ENCODE assay signal across 14 cellular contexts in the genomic region with DNA sequence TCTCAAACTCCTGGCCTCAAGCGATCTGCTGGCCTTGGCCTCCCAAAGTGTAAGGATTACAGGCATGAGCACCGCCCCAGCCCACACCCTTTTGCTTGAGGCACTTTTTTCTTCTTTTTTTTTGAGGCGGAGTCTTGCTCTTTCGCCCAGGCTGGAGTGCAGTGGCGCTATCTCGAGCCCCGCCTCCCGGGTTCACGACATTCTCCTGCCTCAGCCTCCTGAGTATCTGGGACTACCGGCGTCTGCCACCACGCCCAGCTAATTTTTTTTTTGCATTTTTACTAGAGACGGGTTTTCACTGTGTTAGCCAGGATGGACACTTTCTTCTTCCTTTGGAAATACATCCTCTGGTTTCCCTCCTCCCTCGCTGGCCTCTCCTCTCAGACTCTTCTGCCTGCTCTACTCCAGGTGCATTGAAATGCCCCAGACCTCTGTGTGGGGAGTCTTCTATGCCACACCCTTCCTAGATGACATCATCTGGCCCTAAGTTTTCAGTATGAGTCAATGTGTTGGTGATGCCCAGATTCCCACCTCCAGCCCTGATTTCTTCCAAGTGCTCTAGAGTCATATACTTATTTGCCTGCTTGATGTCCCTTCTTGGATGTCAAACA. TPM values are rescaled to one million over a fixed set of nuclear protein-coding genes. Genes with fewer than 3 reads are reported as not detected.
DNase-seq lines count a peak whose midpoint lies in the region; ATAC-seq, FAIRE-seq and TF ChIP-seq lines count a peak whose summit lies in the region.
"Had no signal": no experiment of that assay in that cellular context is flagged by ENCODE, and none has a peak within 500 bp of the region (broad histone marks: within the 10 kb centered on the region; RNA-seq: fewer than 3 reads in every experiment).

No MANE protein-coding gene starts in this region.

- peaks cover 51% of the 10 kb centered on the region for H3K36me3 Mint-ChIP-seq in activated CD4-positive, alpha-beta T cell treated with anti-CD3 and anti-CD28 coated beads for 36 hours (ENCODE audit: low read depth)

- H4K91ac ChIP-seq in H1 (replicated peaks; ENCODE audit: insufficient read length, low read length), result no peak overlapping the region

- no peaks in the 10 kb centered on the region for H3K27me3 Mint-ChIP-seq in activated CD4-positive, alpha-beta T cell treated with anti-CD3 and anti-CD28 coated beads for 36 hours

- no peak overlapping the region for H2BK120ac ChIP-seq in H1 (replicated peaks; ENCODE audit: low read depth, low read length)

- H3K9me3 ChIP-seq in H1 (ENCODE audit: insufficient read depth in 2 of 2, low read depth in 1 of 2, low read length in 1 of 2) (no peaks in the 10 kb centered on the region), adrenal gland (replicated peaks in 1 of 3) (no peaks in the 10 kb centered on the region)
- H3K9me3 ChIP-seq: gastroesophageal sphincter had no signal

- no peak overlapping the region for H3K4me3 Mint-ChIP-seq in activated CD4-positive, alpha-beta T cell treated with anti-CD3 and anti-CD28 coated beads for 36 hours

- H3K4me1 ChIP-seq in H1 (replicated peaks in 1 of 4; ENCODE audit: control insufficient read depth in 3 of 4, insufficient read depth in 4 of 4, low read length in 3 of 4) (0 out of 7 replicates have a peak, but pooled peaks cover 0 to 6% (median under 1%) of the 10 kb centered on the region in 4 experiments), adrenal gland (replicated peaks in 1 of 2) (no peaks in the 10 kb centered on the region)
- H3K4me1 ChIP-seq: gastroesophageal sphincter had no signal

- H3K36me3 ChIP-seq in H1 (ENCODE audit: control insufficient read depth in 2 of 4, insufficient read depth in 4 of 4, low read length in 3 of 4), result peaks cover 0 to 12% (median 2%) of the 10 kb centered on the region in 4 experiments; a peak in 3 of 8 replicates
- H3K36me3 ChIP-seq in adrenal gland (replicated peaks in 1 of 2), result peaks cover 0 to 13% of the 10 kb centered on the region in 2 donors

- CTCF ChIA-PET in activated CD4-positive, alpha-beta T cell treated with anti-CD3 and anti-CD28 coated beads for 36 hours (lab: Charles Lee), result interaction anchor here (1.9 kb wide), 1 partner anchor 10 kb away, joined by 6 read pairs; no protein-coding TSS in a partner anchor
- CTCF ChIA-PET in H1 (lab: Charles Lee; ENCODE audit: partially characterized antibody), result interaction anchor here (0.6 to 2.2 kb wide), 9 partner anchors 8 to 134 kb away, joined by 3 to 12 read pairs (median 5); partner anchors contain the start of gene TPT1

- TF ChIP-seq POLR2A in H1 (IDR thresholded peaks at IDR 0.05; ENCODE audit: control extremely low read depth in 1 of 2, low read depth in 2 of 2, low read length in 2 of 2) (no peak), adrenal gland (IDR thresholded peaks at IDR 0.05) (no peak)

- no peak overlapping the region for H2AFZ ChIP-seq in H1 (ENCODE audit: low read length)

- no peak overlapping the region for H3K9ac ChIP-seq in H1 (replicated peaks in 1 of 4; ENCODE audit: extremely low read depth in 1 of 4, low read depth in 3 of 4, low read length in 3 of 4)

- no peak overlapping the region for H2BK15ac ChIP-seq in H1 (ENCODE audit: low read length)

- H3K79me2 ChIP-seq in H1 (ENCODE audit: control insufficient read depth in 1 of 2, insufficient read depth in 2 of 2, low read length in 2 of 2), result no peaks in the 10 kb centered on the region; a peak in 1 of 4 replicates

- no peak for TF ChIP-seq RAD21 in H1 (IDR thresholded peaks at IDR 0.05 in 1 of 2, conservative IDR thresholded peaks at IDR 0.05 in 1 of 2; ENCODE audit: low read depth in 2 of 2, low read length in 2 of 2)

- no peaks in the 10 kb centered on the region for H3K79me1 ChIP-seq in H1 (ENCODE audit: low read depth, low read length)

- H3K4me1 Mint-ChIP-seq in activated CD4-positive, alpha-beta T cell treated with anti-CD3 and anti-CD28 coated beads for 36 hours, result peaks cover 40% of the 10 kb centered on the region

- H3K27ac ChIP-seq in H1 (ENCODE audit: low read depth, low read length), result no peak overlapping the region
- H3K27ac ChIP-seq in adrenal gland, result no peak overlapping the region
- H3K27ac ChIP-seq: gastroesophageal sphincter had no signal

- H4K20me1 ChIP-seq in H1 (replicated peaks in 1 of 2; ENCODE audit: control insufficient read depth in 1 of 2, insufficient read depth in 2 of 2, low read length in 2 of 2), result no peaks in the 10 kb centered on the region

- H3K23ac ChIP-seq in H1 (ENCODE audit: insufficient read length), result no peak overlapping the region

- H3K27ac Mint-ChIP-seq in activated CD4-positive, alpha-beta T cell treated with anti-CD3 and anti-CD28 coated beads for 36 hours, result peak overlapping the region; percentile 55

- no peak overlapping the region; the same call in 1 of the 2 replicates for H2BK5ac ChIP-seq in H1 (ENCODE audit: low read depth, low read length)

- H2BK12ac ChIP-seq in H1 (ENCODE audit: low read depth, low read length), result no peak overlapping the region

- H3K4me2 ChIP-seq in H1 (ENCODE audit: insufficient read depth in 1 of 2, low read depth in 2 of 2, low read length in 2 of 2), result no peak overlapping the region

- H2BK20ac ChIP-seq in H1 (ENCODE audit: low read length), result no peak overlapping the region

- H3K56ac ChIP-seq in H1 (replicated peaks; ENCODE audit: insufficient read length, low read depth, low read length), result no peak overlapping the region

- TF ChIP-seq CTCF in H1 (IDR thresholded peaks at IDR 0.05; ENCODE audit: control extremely low read depth in 1 of 3, insufficient read depth in 1 of 3, low read depth in 1 of 3, low read length in 3 of 3), result no peak
- no peak for TF ChIP-seq CTCF in adrenal gland (IDR thresholded peaks at IDR 0.05)

- H4K5ac ChIP-seq in H1 (ENCODE audit: insufficient read length, low read depth, low read length), result no peak overlapping the region

- no peak overlapping the region for H3K4ac ChIP-seq in H1 (replicated peaks; ENCODE audit: insufficient read length, low read depth, low read length)

- H2AK5ac ChIP-seq in H1 (ENCODE audit: low read depth, low read length), result 0 out of 2 replicates have a peak overlapping the region, but pooled peaks have one; percentile 5

- intact Hi-C loops in activated CD4-positive, alpha-beta T cell treated with anti-CD3 and anti-CD28 coated beads for 36 hours (cut with DNase I, micrococcal nuclease), result no loop called here
- intact Hi-C loops in adrenal gland (cut with DNase I), result no loop called here

- H4K8ac ChIP-seq in H1 (ENCODE audit: extremely low read depth, insufficient read depth, low read length), result no peak overlapping the region

- FAIRE-seq in H1 (lab: Jason Lieb, UNC), result no peak
- FAIRE-seq: A204.1 had no signal

- POLR2A ChIA-PET in activated CD4-positive, alpha-beta T cell treated with anti-CD3 and anti-CD28 coated beads for 36 hours (lab: Charles Lee), result no interaction called here
- POLR2A ChIA-PET in H1 (lab: Charles Lee; ENCODE audit: partially characterized antibody), result interaction anchor here (1.5 to 15.0 kb wide), 3 partner anchors 9 to 22 kb away, joined by 5 to 138 read pairs (median 8); partner anchors contain the start of gene TPT1

- no peak overlapping the region for H3K18ac ChIP-seq in H1 (ENCODE audit: extremely low read depth, low read length)

- no peak for DNase-seq in activated CD4-positive, alpha-beta T cell treated with anti-CD3 and anti-CD28 coated beads for 36 hours
- DNase-seq in activated CD4-positive, alpha-beta T cell treated with anti-CD3 and anti-CD28 coated beads for 48 hours, result no peak
- DNase-seq in RKO (ENCODE audit: low spot score), result peak; percentile 26
- DNase-seq in H1 (ENCODE audit: low read depth in 1 of 2, low spot score in 2 of 2), result no peak
- DNase-seq in renal cortical epithelial cell (ENCODE audit: low read depth), result peak; percentile 51
- DNase-seq in DMS79 treated with DMSO at 0.1 percent for 48 hours (lab: John Stamatoyannopoulos, UW), result no peak
- no peak for DNase-seq in adrenal gland
- DNase-seq: NCI-H187, retina had no signal

- H3K27me3 ChIP-seq in H1 (replicated peaks in 1 of 4; ENCODE audit: control insufficient read depth in 3 of 4, extremely low read depth in 1 of 4, insufficient read depth in 3 of 4, low read length in 3 of 4) (no peaks in the 10 kb centered on the region), adrenal gland (no peaks in the 10 kb centered on the region)
- H3K27me3 ChIP-seq: gastroesophageal sphincter had no signal

- H3K23me2 ChIP-seq in H1 (ENCODE audit: low read depth, low read length), result no peaks in the 10 kb centered on the region

- H3K4me3 ChIP-seq in H1 (ENCODE audit: extremely low read depth in 1 of 4, insufficient read depth in 2 of 4, low read depth in 3 of 4, low read length in 4 of 4) (no peak overlapping the region), adrenal gland (no peak overlapping the region)
- H3K4me3 ChIP-seq: gastroesophageal sphincter, lung had no signal

- TF ChIP-seq EP300 in H1 (IDR thresholded peaks at IDR 0.05; ENCODE audit: borderline replicate concordance in 1 of 2, low read depth in 2 of 2, low read length in 2 of 2), result no peak

- H3K14ac ChIP-seq in H1 (ENCODE audit: insufficient read length), result no peak overlapping the region

- peaks cover 4% of the 10 kb centered on the region for H3K9me3 Mint-ChIP-seq in activated CD4-positive, alpha-beta T cell treated with anti-CD3 and anti-CD28 coated beads for 36 hours (ENCODE audit: low read depth)

- whole genome bisulfite sequencing in H1 (ENCODE audit: extremely low coverage in 1 of 2, insufficient coverage in 1 of 2, insufficient read length in 1 of 2, insufficient replicate concordance in 2 of 2, low coverage in 1 of 2, low lambda C conversion rate in 2 of 2, missing lambda C conversion rate in 1 of 2), 2 experiments, result 93% methylated on average over 14 of the region's 14 CpGs; no CpG with 5 or more reads in 1 of the 2 experiments
- WGBS in adrenal gland, 4 donors, result 93 to 95% (median 94%) methylated on average over 14 of the region's 14 CpGs

- peak; percentile 42 for ATAC-seq in activated CD4-positive, alpha-beta T cell treated with anti-CD3 and anti-CD28 coated beads for 36 hours
- ATAC-seq in HG03095 (IDR thresholded peaks at IDR 0.05; ENCODE audit: unreplicated experiment), result no peak
- ATAC-seq: gastroesophageal sphincter, Panc1 had no signal

RNA-seq across cellular contexts. Expression of gene TPT1, which starts 20.7 kb away (rescaled TPM):
- total RNA-seq in activated CD4-positive, alpha-beta T cell treated with anti-CD3 and anti-CD28 coated beads for 36 hours, result 1,000 to 10,000 TPM; 3,408 to 3,964 TPM
- total RNA-seq in H1 (2021; fragmentation: NEBNext Ultra II Directional; extraction: Animal tissue kit (Norgen Biotek cat#: 25700)), result 2,279 and 2,327 TPM in 2 replicates
- 1,570 and 2,245 TPM in 2 replicates for polyA plus RNA-seq in H1 (2011; rRNA removed)
- polyA plus RNA-seq in H1 (2011; cell fraction: cytosol; rRNA removed), result 3,127 TPM
- polyA plus RNA-seq in H1 (2011; cell fraction: nucleus; rRNA removed), result 656 TPM
- polyA plus RNA-seq in H1 (2012, experiment 1 of 2), result 2,057 to 3,095 TPM (median 2,368 TPM) in 4 replicates
- polyA plus RNA-seq in H1 (2012, experiment 2 of 2), result 1,830 TPM
- polyA plus RNA-seq in H1 (2013, experiment 1 of 2), result 2,071 TPM
- polyA plus RNA-seq in H1 (2013, experiment 2 of 2), result 2,093 TPM
- 622 and 832 TPM in 2 replicates for polyA minus RNA-seq in H1 (2011; rRNA and poly(A)+ RNA removed)
- 706 TPM for polyA minus RNA-seq in H1 (2011; cell fraction: cytosol; rRNA and poly(A)+ RNA removed)
- polyA minus RNA-seq in H1 (2011; cell fraction: nucleus; rRNA and poly(A)+ RNA removed), result 799 TPM
- 2,868 and 3,711 TPM in 2 replicates for total RNA-seq in renal cortical epithelial cell
- total RNA-seq in adrenal gland, result 1,000 to 10,000 TPM; 1,778 to 5,574 (median 3,411) TPM
- polyA plus RNA-seq in adrenal gland, result 1,000 to 10,000 TPM; 4,931 to 8,150 (median 5,619) TPM

RNA-seq across cellular contexts. Expression of gene SLC25A30, which starts 56.5 kb away (rescaled TPM):
- total RNA-seq in activated CD4-positive, alpha-beta T cell treated with anti-CD3 and anti-CD28 coated beads for 36 hours, result 10 to 100 TPM; 17.7 to 18.4 TPM
- 7.4 and 8.7 TPM in 2 replicates for total RNA-seq in H1 (2021; fragmentation: NEBNext Ultra II Directional; extraction: Animal tissue kit (Norgen Biotek cat#: 25700))
- polyA plus RNA-seq in H1 (2011; rRNA removed), result 2.1 and 2.5 TPM in 2 replicates
- polyA plus RNA-seq in H1 (2011; cell fraction: cytosol; rRNA removed), result 2.7 TPM
- polyA plus RNA-seq in H1 (2011; cell fraction: nucleus; rRNA removed), result 1.4 TPM
- polyA plus RNA-seq in H1 (2012, experiment 1 of 2), result 4.1 to 6.2 TPM (median 5.0 TPM) in 4 replicates
- polyA plus RNA-seq in H1 (2012, experiment 2 of 2), result 0.37 TPM
- 6.0 TPM for polyA plus RNA-seq in H1 (2013, experiment 1 of 2)
- 5.6 TPM for polyA plus RNA-seq in H1 (2013, experiment 2 of 2)
- polyA minus RNA-seq in H1 (2011; rRNA and poly(A)+ RNA removed), result 14.0 and 14.9 TPM in 2 replicates
- polyA minus RNA-seq in H1 (2011; cell fraction: cytosol; rRNA and poly(A)+ RNA removed), result 7.4 TPM
- polyA minus RNA-seq in H1 (2011; cell fraction: nucleus; rRNA and poly(A)+ RNA removed), result 4.7 TPM
- 49.8 and 75.9 TPM in 2 replicates for total RNA-seq in renal cortical epithelial cell
- total RNA-seq in adrenal gland, result 10 to 100 TPM; 16.6 to 45.6 (median 19.0) TPM
- 10 to 100 TPM in 1 of 3 donors, 1 to 10 TPM in 2; 3.4 to 34.7 (median 7.2) TPM for polyA plus RNA-seq in adrenal gland

Comparison
In these comparisons a context has a peak if more than half of its experiments do, and no peak if none do; other contexts are left out.
1. DNase-seq: peak in RKO (single experiment) and renal cortical epithelial cell (single experiment); none in activated CD4-positive, alpha-beta T cell treated with anti-CD3 and anti-CD28 coated beads for 36 hours (single experiment), activated CD4-positive, alpha-beta T cell treated with anti-CD3 and anti-CD28 coated beads for 48 hours (single experiment), H1 (0 of 2), DMS79 treated with DMSO at 0.1 percent for 48 hours (single experiment) and adrenal gland (0 of 7).